Comparison of ENCODE assay signal across 9 cellular contexts in the genomic region with DNA sequence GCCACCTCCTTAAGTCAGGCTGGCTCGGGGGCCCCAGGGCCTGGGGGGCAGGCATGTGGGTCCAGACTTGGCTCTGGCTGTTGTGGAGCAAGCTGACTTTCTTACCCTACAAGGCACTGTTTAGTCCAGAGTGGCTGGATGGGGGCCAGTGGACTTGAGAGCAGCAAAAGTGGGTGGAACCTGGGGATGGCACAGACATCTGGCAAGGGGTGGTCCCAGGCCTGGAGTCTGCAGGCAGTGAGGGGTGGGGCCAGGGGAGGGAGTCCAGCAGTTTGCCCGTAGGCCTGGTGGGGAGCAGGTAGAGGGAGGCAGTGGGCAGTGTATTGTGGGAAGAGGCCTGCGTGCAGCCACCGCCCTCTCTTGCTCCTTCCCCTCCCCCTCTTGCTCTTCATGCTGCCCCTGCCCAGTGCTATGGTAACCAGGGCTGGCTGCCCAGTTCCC. TPM values are rescaled to one million over a fixed set of nuclear protein-coding genes. Genes with fewer than 3 reads are reported as not detected.
DNase-seq lines count a peak whose midpoint lies in the region; ATAC-seq and TF ChIP-seq lines count a peak whose summit lies in the region.
"Had no signal": no experiment of that assay in that cellular context is flagged by ENCODE, and none has a peak within 500 bp of the region (broad histone marks: within the 10 kb centered on the region; RNA-seq: fewer than 3 reads in every experiment).

No MANE protein-coding gene starts in this region.

- POLR2A ChIA-PET in AG04450 (lab: Yijun Ruan, JAX) = interaction anchor here (0.6 to 1.8 kb wide), 9 partner anchors 9 to 46 kb away, joined by 3 to 8 read pairs (median 5); no protein-coding TSS in a partner anchor

- H3K27ac ChIP-seq in AG04450 (ENCODE audit: low read depth, low read length) (peak overlapping the region; percentile 99), duodenal mucosa (ENCODE audit: low read depth, low read length) (peak overlapping the region; percentile 7), muscle layer of duodenum (ENCODE audit: low read length) (peak overlapping the region; percentile 93)

- H3K4me1 ChIP-seq in duodenal mucosa (ENCODE audit: control insufficient read depth in 1 of 2, insufficient read depth in 2 of 2, low read length in 2 of 2) (peaks cover 0 to 6% of the 10 kb centered on the region in 2 donors), muscle layer of duodenum (ENCODE audit: control insufficient read depth in 1 of 2, insufficient read depth in 2 of 2, low read length in 2 of 2) (peaks cover 0 to 17% of the 10 kb centered on the region in 2 donors)

- H3K4me3 ChIP-seq in AG04450 (ENCODE audit: low read depth, low read length) = no peak overlapping the region; the same call in 1 of the 2 replicates
- H3K4me3 ChIP-seq in duodenal mucosa (ENCODE audit: low read depth in 1 of 2, low read length in 2 of 2) = no peak overlapping the region
- peak overlapping the region in 1 of 2 donors; percentile 36 for H3K4me3 ChIP-seq in muscle layer of duodenum (ENCODE audit: low read depth in 1 of 2, low read length in 2 of 2)

- no peak overlapping the region for H3K9ac ChIP-seq in duodenal mucosa (ENCODE audit: low read depth in 1 of 2, low read length in 2 of 2)

- no peak for ATAC-seq in HG02798 (IDR thresholded peaks at IDR 0.05; ENCODE audit: poor library complexity, unreplicated experiment)

- H3K27me3 ChIP-seq in AG04450 (ENCODE audit: control insufficient read depth, insufficient read depth, low read length) (no peaks in the 10 kb centered on the region), duodenal mucosa (ENCODE audit: control insufficient read depth in 1 of 2, insufficient read depth in 2 of 2, low read length in 2 of 2) (peaks cover 19 to 25% of the 10 kb centered on the region in 2 donors), muscle layer of duodenum (ENCODE audit: low read depth, low read length) (no peaks in the 10 kb centered on the region)

- DNase-seq in AG04450 (ENCODE audit: low read depth, low spot score) (peak; percentile 87), NCI-H1092 (lab: John Stamatoyannopoulos, UW) (peak; percentile 78)
- no peak for DNase-seq in activated T-cell treated with anti-CD3 and anti-CD28 coated beads, Interleukin-2, amount 50 U/mL, for 1 hour
- no peak for DNase-seq in stimulated activated naive CD4-positive, alpha-beta T cell treated with Interleukin-2 at 50 U/mL for 16 hours (lab: John Stamatoyannopoulos, UW)
- no peak for DNase-seq in activated CD4-positive, alpha-beta T cell treated with anti-CD3 and anti-CD28 coated beads, Interleukin-2, amount 50 U/mL, for 48 hours
- DNase-seq: DND-41 had no signal

- TF ChIP-seq CTCF in AG04450 (IDR thresholded peaks at IDR 0.05; ENCODE audit: low read depth, low read length) = no peak

- H3K9me3 ChIP-seq in AG04450 (ENCODE audit: control insufficient read depth, insufficient read depth, low read length) (no peaks in the 10 kb centered on the region; the same call in 1 of the 2 replicates), duodenal mucosa (ENCODE audit: control insufficient read depth in 1 of 2, low read length in 2 of 2) (no peaks in the 10 kb centered on the region), muscle layer of duodenum (ENCODE audit: control insufficient read depth in 1 of 2, low read length in 2 of 2) (no peaks in the 10 kb centered on the region)

- CTCF ChIA-PET in AG04450 (lab: Charles Lee) = interaction anchor here (0.8 to 6.4 kb wide), 12 partner anchors 10 to 159 kb away, joined by 3 to 29 read pairs (median 4); a partner anchor contains a TSS

- H3K36me3 ChIP-seq in duodenal mucosa (ENCODE audit: control insufficient read depth in 1 of 2, insufficient read depth in 2 of 2, low read length in 2 of 2) = no peaks in the 10 kb centered on the region
- peaks cover 0 to 8% of the 10 kb centered on the region in 2 donors for H3K36me3 ChIP-seq in muscle layer of duodenum (ENCODE audit: control insufficient read depth in 1 of 2, insufficient read depth in 2 of 2, low read length in 2 of 2)

RNA-seq across cellular contexts. Expression of a gene that starts 19.1 kb away (rescaled TPM):
- 28.0 and 32.8 TPM in 2 replicates for polyA plus RNA-seq in AG04450 (2011; rRNA removed)
- 24.5 and 38.3 TPM in 2 replicates for polyA minus RNA-seq in AG04450 (2011; rRNA and poly(A)+ RNA removed)

RNA-seq across cellular contexts. Expression of a gene that starts 35.5 kb away (rescaled TPM):
- polyA plus RNA-seq in AG04450 (2011; rRNA removed) = 19.8 and 24.9 TPM in 2 replicates
- 40.7 and 49.5 TPM in 2 replicates for polyA minus RNA-seq in AG04450 (2011; rRNA and poly(A)+ RNA removed)

RNA-seq across cellular contexts. Expression of a gene that starts 45.0 kb away (rescaled TPM):
- 90.1 and 97.7 TPM in 2 replicates for polyA plus RNA-seq in AG04450 (2011; rRNA removed)
- 90.6 and 98.6 TPM in 2 replicates for polyA minus RNA-seq in AG04450 (2011; rRNA and poly(A)+ RNA removed)

Comparison
In these comparisons a context has a peak if more than half of its experiments do, and no peak if none do; other contexts are left out.
1. DNase-seq: peak in AG04450 (single experiment) and NCI-H1092 (single experiment); none in activated T-cell treated with anti-CD3 and anti-CD28 coated beads, Interleukin-2, amount 50 U/mL, for 1 hour (single experiment), stimulated activated naive CD4-positive, alpha-beta T cell treated with Interleukin-2 at 50 U/mL for 16 hours (single experiment) and activated CD4-positive, alpha-beta T cell treated with anti-CD3 and anti-CD28 coated beads, Interleukin-2, amount 50 U/mL, for 48 hours (0 of 2).
2. H3K27ac ChIP-seq: peak in every context shown above with its lines; median percentile 99 in AG04450; 93 in muscle layer of duodenum; 7 in duodenal mucosa.